17 cellular contexts compared by ENCODE assay signal in the genomic region with DNA sequence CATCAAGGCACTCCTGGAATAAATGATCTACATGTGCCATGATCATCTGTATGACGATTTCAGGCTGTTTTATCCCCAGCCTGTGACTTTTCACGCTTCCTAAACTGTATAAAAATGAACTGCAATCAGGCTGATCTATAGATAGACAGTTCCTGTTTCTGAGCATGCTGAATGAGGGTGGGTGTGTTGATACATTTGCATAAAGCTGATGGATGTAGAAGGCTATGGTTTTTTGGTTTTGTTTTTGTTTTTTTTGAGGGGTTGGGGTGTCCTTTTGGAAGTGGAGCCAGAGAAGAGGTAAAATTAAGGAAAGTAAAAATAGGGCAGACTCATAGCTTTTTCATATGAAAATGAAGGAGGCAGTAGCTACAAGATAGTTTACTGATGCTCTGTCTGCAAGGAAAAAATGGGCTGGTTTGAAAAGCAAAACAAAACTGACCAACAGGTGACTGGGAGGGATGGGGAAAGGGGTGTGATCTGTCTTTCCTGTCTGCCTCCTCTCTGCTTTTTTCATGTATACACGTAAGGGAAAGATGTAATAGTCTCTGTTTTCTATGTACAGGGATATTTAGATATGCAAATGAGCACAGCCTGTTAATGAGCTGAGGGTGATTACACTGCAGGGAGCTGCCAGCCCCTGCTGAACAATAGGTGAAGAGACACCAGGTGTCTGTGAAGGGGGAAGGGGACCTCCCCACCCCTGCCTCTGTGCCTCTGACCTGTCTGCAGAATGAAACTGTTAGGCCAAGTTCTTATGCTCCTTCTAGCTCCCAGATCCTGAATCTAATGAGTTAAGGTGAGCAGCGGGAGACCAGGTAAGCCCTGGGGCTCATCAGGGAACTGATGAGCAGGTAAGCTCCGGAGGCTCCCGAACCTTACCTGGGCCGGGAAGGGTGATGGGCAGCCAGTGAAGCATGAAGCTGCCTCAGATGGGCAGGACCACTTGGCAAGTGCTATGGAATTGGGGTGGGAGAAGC. TPM values are rescaled to one million over a fixed set of nuclear protein-coding genes. Genes with fewer than 3 reads are reported as not detected.
DNase-seq lines count a peak whose midpoint lies in the region; ATAC-seq and TF ChIP-seq lines count a peak whose summit lies in the region.
"Had no signal": no experiment of that assay in that cellular context is flagged by ENCODE, and none has a peak within 500 bp of the region (broad histone marks: within the 10 kb centered on the region; RNA-seq: fewer than 3 reads in every experiment).

No MANE protein-coding gene starts in this region.

- TF ChIP-seq CTCF in smooth muscle cell (IDR thresholded peaks at IDR 0.05; ENCODE audit: borderline replicate concordance, insufficient read depth, poor library complexity, severe bottlenecking), result no peak

- H3K36me3 Mint-ChIP-seq in T-helper 17 cell (ENCODE audit: low read depth), result peaks cover 4% of the 10 kb centered on the region
- H3K36me3 Mint-ChIP-seq in stimulated activated naive B cell treated with anti-CD40 and anti-IgM and Interleukin-4, amounts not matched to agents 10 μg/mL and 1 μg/mL and 100 μg/mL, for 72 hours, result no peaks in the 10 kb centered on the region
- H3K36me3 Mint-ChIP-seq: activated naive CD4-positive, alpha-beta T cell treated with anti-CD3 and anti-CD28 coated beads, Interleukin-2, amount 10 ng/mL, durations not matched to agents 7 days and 5 days had no signal

- H4K20me1 ChIP-seq in smooth muscle cell (ENCODE audit: low read depth), result no peaks in the 10 kb centered on the region

- WGBS in smooth muscle cell (ENCODE audit: low lambda C conversion rate), result 73% methylated on average over 7 of the region's 7 CpGs

- no peaks in the 10 kb centered on the region for H3K27me3 ChIP-seq in smooth muscle cell (ENCODE audit: low read depth)
- H3K27me3 ChIP-seq: cardiac muscle cell, gastrocnemius medialis, transverse colon had no signal

- H3F3A ChIP-seq in smooth muscle cell (ENCODE audit: low read depth), result no peaks in the 10 kb centered on the region

- peak overlapping the region; percentile 35 for H3K27ac Mint-ChIP-seq in T-helper 17 cell
- H3K27ac Mint-ChIP-seq in stimulated activated naive B cell treated with anti-CD40 and anti-IgM and Interleukin-4, amounts not matched to agents 10 μg/mL and 1 μg/mL and 100 μg/mL, for 72 hours, result no peak overlapping the region
- H3K27ac Mint-ChIP-seq: activated naive CD4-positive, alpha-beta T cell treated with anti-CD3 and anti-CD28 coated beads, Interleukin-2, amount 10 ng/mL, durations not matched to agents 7 days and 5 days had no signal

- peaks cover 4% of the 10 kb centered on the region for H3K4me1 Mint-ChIP-seq in T-helper 17 cell
- H3K4me1 Mint-ChIP-seq in stimulated activated naive B cell treated with anti-CD40 and anti-IgM and Interleukin-4, amounts not matched to agents 10 μg/mL and 1 μg/mL and 100 μg/mL, for 72 hours, result peaks cover 9 to 18% of the 10 kb centered on the region in 2 donors
- H3K4me1 Mint-ChIP-seq: activated naive CD4-positive, alpha-beta T cell treated with anti-CD3 and anti-CD28 coated beads, Interleukin-2, amount 10 ng/mL, durations not matched to agents 7 days and 5 days had no signal

- H3K4me1 ChIP-seq in smooth muscle cell (ENCODE audit: low read depth), result no peaks in the 10 kb centered on the region
- H3K4me1 ChIP-seq: gastrocnemius medialis, transverse colon had no signal

- no peak overlapping the region for H2AFZ ChIP-seq in smooth muscle cell (ENCODE audit: low read depth)

- no peaks in the 10 kb centered on the region for H3K9me3 Mint-ChIP-seq in stimulated activated naive B cell treated with anti-CD40 and anti-IgM and Interleukin-4, amounts not matched to agents 10 μg/mL and 1 μg/mL and 100 μg/mL, for 72 hours
- H3K9me3 Mint-ChIP-seq: activated naive CD4-positive, alpha-beta T cell treated with anti-CD3 and anti-CD28 coated beads, Interleukin-2, amount 10 ng/mL, durations not matched to agents 7 days and 5 days had no signal

- H3K9me3 ChIP-seq in T-helper 17 cell (ENCODE audit: control insufficient read depth, low read length, poor library complexity, severe bottlenecking) (no peaks in the 10 kb centered on the region), smooth muscle cell (replicated peaks; ENCODE audit: low read depth) (no peaks in the 10 kb centered on the region)
- H3K9me3 ChIP-seq: gastrocnemius medialis, transverse colon had no signal

- no peak overlapping the region for H3K4me3 ChIP-seq in smooth muscle cell
- H3K4me3 ChIP-seq: cardiac muscle cell, gastrocnemius medialis, transverse colon had no signal

- peaks cover 37% of the 10 kb centered on the region for H3K27me3 Mint-ChIP-seq in T-helper 17 cell
- H3K27me3 Mint-ChIP-seq in stimulated activated naive B cell treated with anti-CD40 and anti-IgM and Interleukin-4, amounts not matched to agents 10 μg/mL and 1 μg/mL and 100 μg/mL, for 72 hours, result peaks cover 21 to 27% of the 10 kb centered on the region in 2 donors

- no peak overlapping the region for H3K4me3 Mint-ChIP-seq in T-helper 17 cell
- peak overlapping the region in 1 of 2 donors; percentile 17 for H3K4me3 Mint-ChIP-seq in stimulated activated naive B cell treated with anti-CD40 and anti-IgM and Interleukin-4, amounts not matched to agents 10 μg/mL and 1 μg/mL and 100 μg/mL, for 72 hours
- H3K4me3 Mint-ChIP-seq: activated naive CD4-positive, alpha-beta T cell treated with anti-CD3 and anti-CD28 coated beads, Interleukin-2, amount 10 ng/mL, durations not matched to agents 7 days and 5 days had no signal

- DNase-seq in NCI-H146 (lab: John Stamatoyannopoulos, UW), result peak; percentile 28
- no peak for DNase-seq in NCI-H146 treated with DMSO at 0.1 percent for 48 hours (lab: John Stamatoyannopoulos, UW; ENCODE audit: unreplicated experiment)
- DNase-seq in T-helper 17 cell, result no peak
- no peak for DNase-seq in stimulated activated naive B cell treated with anti-CD40 and anti-IgM and Interleukin-4, amounts not matched to agents 10 μg/mL and 1 μg/mL and 100 μg/mL, for 72 hours
- no peak for DNase-seq in central memory CD4-positive, alpha-beta T cell
- no peak for DNase-seq in smooth muscle cell (lab: John Stamatoyannopoulos, UW; ENCODE audit: unreplicated experiment)
- DNase-seq: activated naive CD4-positive, alpha-beta T cell treated with anti-CD3 and anti-CD28 coated beads, Interleukin-2, amount 10 ng/mL, durations not matched to agents 7 days and 5 days; Caco-2; gastrocnemius medialis; kidney glomerular epithelial cell; posterior cingulate gyrus; SIG-M5; stimulated activated CD4-positive, alpha-beta T cell treated with anti-CD3 and anti-CD28 coated beads, Interleukin-15, amount 100 ng/mL, for 24 hours; transverse colon had no signal

- peak; percentile 60 for ATAC-seq in HG02981 (IDR thresholded peaks at IDR 0.05; ENCODE audit: unreplicated experiment)
- no peak for ATAC-seq in T-helper 17 cell
- peak; percentile 91 to 93 for ATAC-seq in stimulated activated naive B cell treated with anti-CD40 and anti-IgM and Interleukin-4, amounts not matched to agents 10 μg/mL and 1 μg/mL and 100 μg/mL, for 72 hours (replicated peaks)
- ATAC-seq in HG03439 (IDR thresholded peaks at IDR 0.05; ENCODE audit: unreplicated experiment), result no peak
- ATAC-seq: gastrocnemius medialis had no signal

- H3K79me2 ChIP-seq in smooth muscle cell (ENCODE audit: low read depth), result no peaks in the 10 kb centered on the region

- no peaks in the 10 kb centered on the region for H3K36me3 ChIP-seq in smooth muscle cell (ENCODE audit: low read depth)
- H3K36me3 ChIP-seq: cardiac muscle cell, gastrocnemius medialis, transverse colon had no signal

- no peak overlapping the region for H3K9ac ChIP-seq in smooth muscle cell (ENCODE audit: low read depth)

- no peak overlapping the region for H3K4me2 ChIP-seq in smooth muscle cell

- no peak overlapping the region for H3K27ac ChIP-seq in smooth muscle cell (ENCODE audit: low read depth)
- H3K27ac ChIP-seq: cardiac muscle cell, gastrocnemius medialis, transverse colon had no signal

RNA-seq across cellular contexts. Expression of gene LYRM9, which starts 46.6 kb away (rescaled TPM):
- total RNA-seq in T-helper 17 cell, result 10 to 100 TPM in 1 of 2 donors, 1 to 10 TPM in 1; 9.1 to 11.6 TPM
- total RNA-seq in smooth muscle cell, result 10.6 and 15.0 TPM in 2 replicates
- polyA plus RNA-seq in smooth muscle cell, result 11.4 and 12.9 TPM in 2 replicates

Comparison
In these comparisons a context has a peak if more than half of its experiments do, and no peak if none do; other contexts are left out.
1. ATAC-seq: peak in HG02981 (single experiment) and stimulated activated naive B cell treated with anti-CD40 and anti-IgM and Interleukin-4, amounts not matched to agents 10 μg/mL and 1 μg/mL and 100 μg/mL, for 72 hours (2 of 2); none in T-helper 17 cell (single experiment) and HG03439 (single experiment).